Comparison of ENCODE assay signal across 14 cellular contexts in the genomic region with DNA sequence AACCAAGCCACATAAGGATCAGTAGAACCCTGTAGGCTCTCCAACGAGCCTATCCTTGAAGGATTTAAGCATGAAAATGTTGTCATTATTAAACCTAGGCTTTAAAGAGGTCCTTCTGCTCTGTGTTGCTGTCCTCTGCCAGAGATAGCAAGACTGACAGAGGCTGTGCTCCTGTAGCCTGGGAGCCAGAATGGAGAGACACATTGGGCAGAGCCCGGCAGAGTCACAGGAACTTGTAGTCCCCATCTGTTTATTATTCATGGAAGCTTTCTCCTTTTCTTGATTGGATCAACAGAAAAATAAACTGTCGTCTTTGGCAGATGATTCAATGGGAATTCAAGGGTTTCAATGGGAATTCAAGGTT. TPM values are rescaled to one million over a fixed set of nuclear protein-coding genes. Genes with fewer than 3 reads are reported as not detected.
DNase-seq lines count a peak whose midpoint lies in the region; ATAC-seq, FAIRE-seq and TF ChIP-seq lines count a peak whose summit lies in the region.
"Had no signal": no experiment of that assay in that cellular context is flagged by ENCODE, and none has a peak within 500 bp of the region (broad histone marks: within the 10 kb centered on the region; RNA-seq: fewer than 3 reads in every experiment).

No MANE protein-coding gene starts in this region.

- H3K27ac ChIP-seq in heart right ventricle = peak overlapping the region in 9 of 10 donors; percentile 43 to 93 (median 78)
- H3K27ac ChIP-seq in left lung = peak overlapping the region; percentile 53 to 94
- H3K27ac ChIP-seq in thymus (ENCODE audit: low read depth) = peak overlapping the region; percentile 62

- H3K36me3 ChIP-seq in heart right ventricle (no peaks in the 10 kb centered on the region), left lung (no peaks in the 10 kb centered on the region), thymus (ENCODE audit: control insufficient read depth, insufficient read depth) (no peaks in the 10 kb centered on the region)

- no peak for DNase-seq in heart right ventricle
- no peak for DNase-seq in Right ventricle myocardium superior
- DNase-seq in activated B cell treated with CpG ODN at 0.5 μM for 24 hours = no peak
- no peak for DNase-seq in left lung
- DNase-seq in COLO829 (ENCODE audit: low spot score) = no peak
- DNase-seq in glutamatergic neuron = no peak
- DNase-seq in GM12892 (ENCODE audit: insufficient read length) = no peak
- DNase-seq: cerebellar nuclear complex, GOT3, NCI-H187, trophoblast cell had no signal

- intact Hi-C loops in heart right ventricle (cut with DNase I) = no loop called here
- intact Hi-C loops in Right ventricle myocardium superior (cut with DNase I) = no loop called here
- intact Hi-C loops in activated B cell treated with CpG ODN at 0.5 μM for 24 hours (cut with micrococcal nuclease) = no loop called here
- intact Hi-C loops in left lung (cut with DNase I) = no loop called here

- CTCF ChIA-PET in activated B cell treated with CpG ODN at 0.5 μM for 24 hours (lab: Charles Lee) = interaction anchor here (1.5 kb wide), 1 partner anchor 10 kb away, joined by 3 read pairs; no protein-coding TSS in a partner anchor

- peaks cover 0 to 57% (median 16%) of the 10 kb centered on the region in 9 donors for H3K4me1 ChIP-seq in heart right ventricle
- H3K4me1 ChIP-seq in left lung = peaks cover 11 to 55% of the 10 kb centered on the region in 2 donors
- peaks cover 34% of the 10 kb centered on the region for H3K4me1 ChIP-seq in thymus (ENCODE audit: control insufficient read depth, insufficient read depth, low read length)

- H3K4me1 Mint-ChIP-seq in activated B cell treated with CpG ODN at 0.5 μM for 24 hours = peaks cover 68% of the 10 kb centered on the region
- H3K4me1 Mint-ChIP-seq in glutamatergic neuron (ENCODE audit: low read depth, unreplicated experiment) = no peaks in the 10 kb centered on the region

- H3K27me3 ChIP-seq in heart right ventricle (no peaks in the 10 kb centered on the region), left lung (no peaks in the 10 kb centered on the region), thymus (ENCODE audit: control insufficient read depth, insufficient read depth) (no peaks in the 10 kb centered on the region)

- H3K9me3 Mint-ChIP-seq in activated B cell treated with CpG ODN at 0.5 μM for 24 hours (no peaks in the 10 kb centered on the region), glutamatergic neuron (ENCODE audit: unreplicated experiment) (no peaks in the 10 kb centered on the region)

- H3K4me3 ChIP-seq in heart right ventricle = no peak overlapping the region
- H3K4me3 ChIP-seq in left lung = no peak overlapping the region
- no peak overlapping the region for H3K4me3 ChIP-seq in thymus (ENCODE audit: low read length)

- no peak for TF ChIP-seq CTCF in heart right ventricle (IDR thresholded peaks at IDR 0.05)
- TF ChIP-seq CTCF in activated B cell treated with CpG ODN at 0.5 μM for 24 hours (IDR thresholded peaks at IDR 0.05) = no peak
- TF ChIP-seq CTCF in left lung (IDR thresholded peaks at IDR 0.05) = no peak
- no peak for TF ChIP-seq CTCF in glutamatergic neuron (IDR thresholded peaks at IDR 0.05; ENCODE audit: partially characterized antibody, unreplicated experiment)

- POLR2A ChIA-PET in activated B cell treated with CpG ODN at 0.5 μM for 24 hours (lab: Charles Lee) = interaction anchor here (1.0 to 3.3 kb wide), 4 partner anchors 8 to 30 kb away, joined by 3 to 14 read pairs (median 9); partner anchors contain the start of gene SLAMF1

- ATAC-seq in heart right ventricle = peak in 3 of 8 donors; percentile 24 to 56 (median 29)
- no peak for ATAC-seq in Right ventricle myocardium superior (ENCODE audit: poor library complexity)
- no peak for ATAC-seq in activated B cell treated with CpG ODN at 0.5 μM for 24 hours (ENCODE audit: low read depth)
- ATAC-seq in left lung = peak; percentile 49

- H3K27ac Mint-ChIP-seq in activated B cell treated with CpG ODN at 0.5 μM for 24 hours (peak overlapping the region; percentile 86), glutamatergic neuron (ENCODE audit: unreplicated experiment) (no peak overlapping the region)

- H3K4me3 Mint-ChIP-seq in activated B cell treated with CpG ODN at 0.5 μM for 24 hours (peak overlapping the region; percentile 33), glutamatergic neuron (ENCODE audit: unreplicated experiment) (no peak overlapping the region)

- TF ChIP-seq POLR2A in GM12892 (IDR thresholded peaks at IDR 0.05; ENCODE audit: low read depth, low read length) = no peak

- H3K27me3 Mint-ChIP-seq in activated B cell treated with CpG ODN at 0.5 μM for 24 hours (no peaks in the 10 kb centered on the region), glutamatergic neuron (ENCODE audit: unreplicated experiment) (no peaks in the 10 kb centered on the region)

- WGBS in heart right ventricle, 2 donors = 41 to 46% methylated on average over 3 of the region's 3 CpGs
- 88% methylated on average over 3 of the region's 3 CpGs for WGBS in thymus

- H3K9me3 ChIP-seq in heart right ventricle (peaks cover 0 to 14% (median 9%) of the 10 kb centered on the region in 11 donors), left lung (peaks cover 0 to 10% of the 10 kb centered on the region in 2 donors), thymus (ENCODE audit: control insufficient read depth) (no peaks in the 10 kb centered on the region)

- H3K36me3 Mint-ChIP-seq in activated B cell treated with CpG ODN at 0.5 μM for 24 hours (ENCODE audit: low read depth) (peaks cover 8% of the 10 kb centered on the region), glutamatergic neuron (ENCODE audit: unreplicated experiment) (no peaks in the 10 kb centered on the region)

- FAIRE-seq in GM12892 (lab: Jason Lieb, UNC) = no peak
- FAIRE-seq: HTR-8/SVneo had no signal

RNA-seq across cellular contexts. Expression of gene SLAMF1, which starts 19.2 kb away (rescaled TPM):
- 1 to 10 TPM in 1 of 10 donors, under 1 TPM in 5, not detected in 4; 0.17 to 3.8 (median 0.32) TPM for total RNA-seq in heart right ventricle
- polyA plus RNA-seq in heart right ventricle = under 1 TPM; 0.19 to 0.44 TPM
- 0.27 TPM for total RNA-seq in Right ventricle myocardium superior
- total RNA-seq in activated B cell treated with CpG ODN at 0.5 μM for 24 hours = 85.7 and 91.7 TPM in 2 replicates
- 1 to 10 TPM in 1 of 2 donors, under 1 TPM in 1; 0.76 to 2.5 TPM for total RNA-seq in left lung
- 115 TPM for polyA plus RNA-seq in thymus
- total RNA-seq in glutamatergic neuron (ENCODE audit: unreplicated experiment) = not detected
- 244 TPM for polyA plus RNA-seq in GM12892 (2012; ENCODE audit: missing spikeins)
- total RNA-seq: renal cortical epithelial cell had no signal

RNA-seq across cellular contexts. Expression of gene CD48, which starts 45.6 kb away (rescaled TPM):
- total RNA-seq in heart right ventricle (10 to 100 TPM in 1 of 10 donors, 1 to 10 TPM in 4, under 1 TPM in 5; 0.40 to 20.9 (median 0.96) TPM), Right ventricle myocardium superior (0.91 TPM), activated B cell treated with CpG ODN at 0.5 μM for 24 hours (200 and 202 TPM in 2 replicates), left lung (10 to 100 TPM in 1 of 2 donors, 1 to 10 TPM in 1; 9.9 to 35.5 TPM), glutamatergic neuron (ENCODE audit: unreplicated experiment) (not detected)
- polyA plus RNA-seq in heart right ventricle (1 to 10 TPM in 1 of 2 donors, under 1 TPM in 1; 0.80 to 1.9 TPM), thymus (157 TPM)
- polyA plus RNA-seq in GM12892 (2012; ENCODE audit: missing spikeins) = 745 TPM
- total RNA-seq: renal cortical epithelial cell had no signal

Comparison
In these comparisons a context has a peak if more than half of its experiments do, and no peak if none do; other contexts are left out.
1. RNA of gene SLAMF1, which starts 19.2 kb away (total RNA-seq): 85.7 to 91.7 TPM in activated B cell treated with CpG ODN at 0.5 μM for 24 hours; 0.76 to 2.5 TPM in left lung, 0.27 TPM in Right ventricle myocardium superior (single experiment), 0.17 to 3.8 TPM in heart right ventricle and not detected in glutamatergic neuron (single experiment); every median in the first group is over 10 times any median in the second.
2. Peak in every context shown above with its lines, with median percentiles within 50 percentile points of each other: H3K27ac ChIP-seq.